ENCODE assay signal across 8 cellular contexts in the genomic region with DNA sequence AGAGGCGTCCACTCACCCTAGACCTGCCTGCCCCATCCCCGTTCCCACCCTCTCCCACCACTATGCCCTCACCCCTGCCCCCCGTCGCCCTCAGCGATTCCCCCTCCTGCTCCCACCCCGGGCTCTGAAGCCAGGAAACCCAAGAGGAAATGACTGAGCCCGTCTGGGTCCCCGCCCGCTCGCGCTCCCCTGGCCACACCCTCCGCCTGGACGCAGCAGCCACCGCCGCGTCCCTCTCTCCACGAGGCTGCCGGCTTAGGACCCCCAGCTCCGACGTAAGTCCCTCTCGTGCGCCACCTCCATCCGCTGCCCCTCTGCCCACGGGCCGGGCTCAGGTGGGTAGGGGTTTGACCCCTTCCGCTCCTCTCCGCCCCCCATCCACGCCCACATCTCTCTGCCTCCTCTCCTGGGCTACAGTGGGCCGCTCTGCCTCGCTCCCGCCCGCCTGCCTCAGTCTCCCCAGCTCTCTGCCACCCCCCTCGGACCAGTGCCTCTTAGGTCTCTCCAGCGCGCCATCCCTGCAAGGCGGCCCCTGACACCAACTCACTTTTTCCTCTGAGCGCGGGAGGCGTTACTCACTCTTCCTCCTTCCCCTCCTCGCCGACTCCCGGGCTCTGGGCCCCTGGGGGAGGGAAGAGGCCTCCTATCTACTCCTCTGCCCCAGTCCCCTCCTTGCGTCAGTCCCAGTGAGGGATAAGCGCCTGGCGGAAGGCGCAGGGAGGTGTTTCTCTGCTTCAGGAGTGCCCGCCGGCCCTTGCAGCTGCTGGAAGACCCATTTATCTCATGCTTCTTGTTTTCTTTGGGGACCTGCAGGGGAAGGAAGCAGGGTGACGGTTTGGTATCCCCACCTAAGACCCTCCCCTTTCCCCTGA. TPM values are rescaled to one million over a fixed set of nuclear protein-coding genes. Genes with fewer than 3 reads are reported as not detected.
A peak's percentile ranks its signal among the peaks of the same experiment; 100 is the strongest.
DNase-seq lines count a peak whose midpoint lies in the region.

A gene with protein sequence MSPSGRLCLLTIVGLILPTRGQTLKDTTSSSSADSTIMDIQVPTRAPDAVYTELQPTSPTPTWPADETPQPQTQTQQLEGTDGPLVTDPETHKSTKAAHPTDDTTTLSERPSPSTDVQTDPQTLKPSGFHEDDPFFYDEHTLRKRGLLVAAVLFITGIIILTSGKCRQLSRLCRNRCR (plus strand): TSS at position 201 of the 872 bp plus-strand sequence. CDS start 816 bp downstream, outside the sequence.

- DNase-seq in DMS 273 (lab: John Stamatoyannopoulos, UW; ENCODE audit: unreplicated experiment) (peak; percentile 62), DMS 273 treated with DMSO at 0.1 percent for 48 hours (lab: John Stamatoyannopoulos, UW) (no peak), NCI-H526 (lab: John Stamatoyannopoulos, UW) (peak; percentile 30 to 63), mesenteric fat pad (ENCODE audit: low spot score) (peak; percentile 93), NCI-H2107 (lab: John Stamatoyannopoulos, UW) (no peak)
- DNase-seq in activated CD4-positive, alpha-beta T cell treated with anti-CD3 and anti-CD28 coated beads, Interleukin-2, amount 50 U/mL, for 48 hours: peak; percentile 88 to 91
- peak; percentile 60 for DNase-seq in effector CD4-positive, alpha-beta T cell
- DNase-seq in stimulated activated CD8-positive, alpha-beta memory T cell treated with anti-CD3 and anti-CD28 coated beads, Interleukin-2, amount 100 ng/mL, for 1 hour (ENCODE audit: low read depth in 2 of 2): peak; percentile 58 to 68

RNA-seq across cellular contexts. Expression of the gene that starts here (rescaled TPM):
- total RNA-seq in mesenteric fat pad: 73.4 TPM

Comparison
In these comparisons a context has a peak if more than half of its experiments do, and no peak if none do; other contexts are left out.
1. DNase-seq: peak in DMS 273 (single experiment), NCI-H526 (2 of 2), activated CD4-positive, alpha-beta T cell treated with anti-CD3 and anti-CD28 coated beads, Interleukin-2, amount 50 U/mL, for 48 hours (2 of 2), effector CD4-positive, alpha-beta T cell (single experiment), mesenteric fat pad (single experiment) and stimulated activated CD8-positive, alpha-beta memory T cell treated with anti-CD3 and anti-CD28 coated beads, Interleukin-2, amount 100 ng/mL, for 1 hour (2 of 2); none in DMS 273 treated with DMSO at 0.1 percent for 48 hours (single experiment) and NCI-H2107 (single experiment).